ENCODE assay signal across 1 cellular context in genomic region chr13:41960700-41961697, GRCh38.
TF ChIP-seq lines count a peak whose summit lies in the region.

Gene VWA8 (minus strand): TSS chr13:41961109. CDS start chr13:41961015, 94 bp downstream.

TF ChIP-seq in HepG2, 621 proteins besides CTCF, POLR2A, EP300 and RAD21 (continued from another document):
- TF ChIP-seq ZNF770 (CRISPR knock-in tag; IDR thresholded peaks at IDR 0.05) (peak; percentile 55; the same call in 1 of the 2 replicates), XBP1 (CRISPR knock-in tag; IDR thresholded peaks at IDR 0.05) (no peak), CREBL2 (CRISPR knock-in tag; IDR thresholded peaks at IDR 0.05; ENCODE audit: borderline replicate concordance) (no peak), MBD4 (IDR thresholded peaks at IDR 0.05; ENCODE audit: borderline replicate concordance, low read length) (no peak), ZBTB49 (CRISPR knock-in tag; IDR thresholded peaks at IDR 0.05; ENCODE audit: borderline replicate concordance) (no peak), ZNF883 (CRISPR knock-in tag; IDR thresholded peaks at IDR 0.05; ENCODE audit: not compliant biosample characterization) (peak; percentile 75), E2F5 (CRISPR knock-in tag; conservative IDR thresholded peaks at IDR 0.05) (peak; percentile 24; the same call in 1 of the 2 replicates), SOX13 (IDR thresholded peaks at IDR 0.05) (no peak; the same call in 1 of the 2 replicates), SOX13 (CRISPR knock-in tag; conservative IDR thresholded peaks at IDR 0.05 in 1 of 2, IDR thresholded peaks at IDR 0.05 in 1 of 2) (peak in 1 of 2 experiments; percentile 66; a peak in 2 of 4 replicates), NFYB (CRISPR knock-in tag; IDR thresholded peaks at IDR 0.05) (no peak), ZNF460 (CRISPR knock-in tag; IDR thresholded peaks at IDR 0.05; ENCODE audit: borderline replicate concordance) (no peak), ZZZ3 (CRISPR knock-in tag; IDR thresholded peaks at IDR 0.05; ENCODE audit: borderline replicate concordance) (no peak; the same call in 1 of the 2 replicates), MEF2D (CRISPR knock-in tag; IDR thresholded peaks at IDR 0.05) (no peak), ZNF616 (CRISPR knock-in tag; IDR thresholded peaks at IDR 0.05; ENCODE audit: low read depth) (no peak), ZNF674 (CRISPR knock-in tag; IDR thresholded peaks at IDR 0.05; ENCODE audit: low read depth) (no peak), ZNF737 (CRISPR knock-in tag; IDR thresholded peaks at IDR 0.05; ENCODE audit: borderline replicate concordance) (no peak), GATA4 (IDR thresholded peaks at IDR 0.05; ENCODE audit: borderline replicate concordance, low read depth) (no peak), ZNF354B (CRISPR knock-in tag; IDR thresholded peaks at IDR 0.05) (0 out of 2 replicates have a peak, but pooled peaks have one; percentile 40), ATM (IDR thresholded peaks at IDR 0.05; ENCODE audit: borderline replicate concordance) (no peak), SAP130 (CRISPR knock-in tag; IDR thresholded peaks at IDR 0.05; ENCODE audit: low read depth) (peak; percentile 83), ZBTB38 (CRISPR knock-in tag; IDR thresholded peaks at IDR 0.05) (peak; percentile 64; the same call in 1 of the 2 replicates), DNMT3B (CRISPR knock-in tag; conservative IDR thresholded peaks at IDR 0.05) (no peak), HNF4A (CRISPR knock-in tag; IDR thresholded peaks at IDR 0.05) (peak; percentile 43), ZBTB14 (CRISPR knock-in tag; IDR thresholded peaks at IDR 0.05) (0 out of 2 replicates have a peak, but pooled peaks have one; percentile 21), SNAPC4 (CRISPR knock-in tag; IDR thresholded peaks at IDR 0.05) (0 out of 2 replicates have a peak, but pooled peaks have one; percentile 32), RBAK (CRISPR knock-in tag; IDR thresholded peaks at IDR 0.05) (no peak), SMAD1 (CRISPR knock-in tag; IDR thresholded peaks at IDR 0.05; ENCODE audit: borderline replicate concordance, low read depth) (0 out of 2 replicates have a peak, but pooled peaks have one; percentile 46), ZNF775 (CRISPR knock-in tag; IDR thresholded peaks at IDR 0.05; ENCODE audit: borderline replicate concordance) (no peak)
